Comparison of ENCODE assay signal across 33 cellular contexts in the genomic region with DNA sequence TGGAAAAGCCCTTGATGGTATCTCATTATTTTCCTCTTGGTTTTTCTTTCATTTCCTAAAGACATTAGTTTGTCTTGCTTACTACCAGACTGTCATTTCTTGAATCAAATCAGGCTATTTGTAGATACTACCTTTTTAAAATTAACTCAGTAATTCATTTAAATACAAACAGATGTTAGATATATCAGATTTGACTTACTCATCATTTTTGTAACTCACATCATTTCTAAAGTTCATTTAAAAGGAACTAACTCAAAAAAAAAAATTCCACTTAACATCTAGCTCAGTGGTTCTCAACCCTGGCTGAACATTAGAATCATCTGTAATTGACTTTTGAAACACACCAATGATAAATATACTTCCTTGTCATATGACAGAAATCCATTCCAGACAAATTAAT. TPM values are rescaled to one million over a fixed set of nuclear protein-coding genes. Genes with fewer than 3 reads are reported as not detected.
"Had no signal": no experiment of that assay in that cellular context is flagged by ENCODE, and none has a peak within 500 bp of the region (broad histone marks: within the 10 kb centered on the region; RNA-seq: fewer than 3 reads in every experiment).

No MANE protein-coding gene starts in this region.

- FAIRE-seq: keratinocyte, small intestine had no signal

- H3K27ac ChIP-seq: adrenal gland, cardiac muscle cell, coronary artery, dorsolateral prefrontal cortex, foreskin keratinocyte, neutrophil, ovary, prostate gland, sigmoid colon, stomach, tibial nerve, VCaP had no signal

- H3K27me3 ChIP-seq: adrenal gland, cardiac muscle cell, dorsolateral prefrontal cortex, foreskin keratinocyte, neutrophil, ovary, sigmoid colon, stomach, tibial nerve had no signal

- H3K4me1 ChIP-seq: adrenal gland, foreskin keratinocyte, prostate gland had no signal

- H3K36me3 ChIP-seq: adrenal gland, cardiac muscle cell, neutrophil, ovary, prostate gland, sigmoid colon, stomach, tibial nerve had no signal

- DNase-seq: activated CD4-positive, alpha-beta T cell treated with anti-CD3 and anti-CD28 coated beads for 4 hours; activated CD4-positive, alpha-beta T cell treated with anti-CD3 and anti-CD28 coated beads, Interleukin-2, amount 50 U/mL, for 4 hours; activated effector memory CD4-positive, alpha-beta T cell treated with Interleukin-2 at 50 U/mL for 16 hours; activated naive CD4-positive, alpha-beta T cell treated with Interleukin-2 at 50 U/mL for 16 hours; adrenal gland; aorta; cerebellar nuclear complex; dorsolateral prefrontal cortex; effector memory CD4-positive, alpha-beta T cell; erythroblast; foreskin keratinocyte; glutamatergic neuron; left colon; mammary epithelial cell; nephron progenitor cell; ovary; retina; sigmoid colon; small intestine; stimulated activated CD4-positive, alpha-beta T cell treated with anti-CD3 and anti-CD28 coated beads, Interleukin-4, amount 100 ng/mL, for 4 hours; stimulated activated CD8-positive, alpha-beta memory T cell treated with anti-CD3 and anti-CD28 coated beads, Interleukin-4, amount 100 ng/mL, for 48 hours; stomach; T-helper 1 cell had no signal

- H3K4me3 ChIP-seq: adrenal gland, cardiac muscle cell, coronary artery, dorsolateral prefrontal cortex, ovary, prostate gland, sigmoid colon, stomach, tibial nerve had no signal

- H3K9me3 ChIP-seq: adrenal gland, neutrophil, ovary, prostate gland, sigmoid colon, stomach, tibial nerve had no signal

- ATAC-seq: foreskin keratinocyte; left colon; stimulated activated memory B cell treated with anti-CD40 and anti-IgM and Interleukin-4, amounts not matched to agents 10 μg/mL and 1 μg/mL and 100 μg/mL, for 72 hours had no signal

RNA-seq across cellular contexts. Expression of gene TINAG, which starts 48.2 kb away (rescaled TPM):
- total RNA-seq: adrenal gland, aorta, cardiac muscle cell, foreskin keratinocyte, liver, mammary epithelial cell, ovary, prostate gland, sigmoid colon had no signal
- polyA plus RNA-seq: adrenal gland, cardiac muscle cell, foreskin keratinocyte, keratinocyte, liver, mammary epithelial cell, ovary, stomach, urinary bladder had no signal
